24 cellular contexts compared by ENCODE assay signal in the genomic region with DNA sequence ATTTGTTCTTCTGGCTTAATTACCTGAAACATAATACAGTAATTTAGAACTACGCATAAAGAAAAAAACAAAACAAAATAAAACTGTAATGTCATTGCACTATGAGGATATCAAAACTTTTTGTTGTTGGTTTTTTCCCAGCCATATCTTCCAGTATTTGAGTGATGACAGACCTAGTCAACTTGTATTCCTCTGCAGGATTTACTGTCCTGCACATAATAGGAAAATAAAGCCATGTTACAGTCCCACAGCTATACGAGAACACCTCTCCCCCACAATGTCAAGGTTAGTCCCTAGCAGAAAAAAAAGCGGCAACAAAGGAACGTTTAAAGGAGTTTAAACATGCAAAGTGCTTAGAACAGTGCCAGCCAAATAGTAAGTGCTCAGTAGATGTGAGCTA.
"Had no signal": no experiment of that assay in that cellular context is flagged by ENCODE, and none has a peak within 500 bp of the region (broad histone marks: within the 10 kb centered on the region; RNA-seq: fewer than 3 reads in every experiment).

No MANE protein-coding gene starts in this region.

- H3K4me1 ChIP-seq: ascending aorta had no signal

- ATAC-seq: activated CD4-positive, alpha-beta T cell treated with anti-CD3 and anti-CD28 coated beads for 36 hours; activated CD8-positive, alpha-beta T cell treated with anti-CD3 and anti-CD28 coated beads for 36 hours; activated naive CD4-positive, alpha-beta T cell treated with anti-CD3 and anti-CD28 coated beads, Interleukin-2, amount 50 U/mL, for 72 hours; activated naive CD8-positive, alpha-beta T cell treated with anti-CD3 and anti-CD28 coated beads, Interleukin-2, amount 50 U/mL, for 24 hours; body of pancreas had no signal

- H3K4me3 Mint-ChIP-seq: activated CD4-positive, alpha-beta T cell treated with anti-CD3 and anti-CD28 coated beads for 36 hours; activated CD8-positive, alpha-beta T cell treated with anti-CD3 and anti-CD28 coated beads for 36 hours; activated naive CD8-positive, alpha-beta T cell treated with anti-CD3 and anti-CD28 coated beads, Interleukin-2, amount 50 U/mL, for 24 hours had no signal

- H3K27me3 Mint-ChIP-seq: activated CD4-positive, alpha-beta T cell treated with anti-CD3 and anti-CD28 coated beads for 36 hours; activated CD8-positive, alpha-beta T cell treated with anti-CD3 and anti-CD28 coated beads for 36 hours; activated naive CD8-positive, alpha-beta T cell treated with anti-CD3 and anti-CD28 coated beads, Interleukin-2, amount 50 U/mL, for 24 hours had no signal

- H3K27ac ChIP-seq: ascending aorta, body of pancreas, KMS-11 had no signal

- H3K27me3 ChIP-seq: ascending aorta, body of pancreas had no signal

- H3K4me3 ChIP-seq: ascending aorta, body of pancreas had no signal

- H3K4me2 ChIP-seq: KMS-11 had no signal

- FAIRE-seq: bronchial epithelial cell, TTC549 had no signal

- DNase-seq: activated CD4-positive, alpha-beta T cell treated with anti-CD3 and anti-CD28 coated beads for 36 hours; activated CD8-positive, alpha-beta memory T cell treated with anti-CD3 and anti-CD28 coated beads, Interleukin-2, amount 50 U/mL, for 4 hours; activated CD8-positive, alpha-beta T cell treated with anti-CD3 and anti-CD28 coated beads for 36 hours; activated effector memory CD4-positive, alpha-beta T cell treated with anti-CD3 and anti-CD28 coated beads, Interleukin-2, amount 50 U/mL, for 16 hours; activated naive CD4-positive, alpha-beta T cell treated with Interleukin-2 at 50 U/mL for 16 hours; activated naive CD8-positive, alpha-beta T cell treated with anti-CD3 and anti-CD28 coated beads, Interleukin-2, amount 50 U/mL, for 24 hours; amniotic stem cell; central memory CD4-positive, alpha-beta T cell; NCI-H1092 treated with DMSO at 0.1 percent for 48 hours; NCI-H1436; NCI-H1694 treated with DMSO at 0.1 percent for 48 hours; NCI-H2081; NCI-H510A treated with DMSO at 0.1 percent for 48 hours; NCI-H69; NK-92 treated with Interleukin-12 subunit alpha and Interleukin-12 subunit beta, amount 100 ng/mL, for 24 hours; SHP77 treated with DMSO at 0.1 percent for 48 hours; T-helper 2 cell; T1000 had no signal

- H3K9me3 Mint-ChIP-seq: activated CD8-positive, alpha-beta T cell treated with anti-CD3 and anti-CD28 coated beads for 36 hours; activated naive CD4-positive, alpha-beta T cell treated with anti-CD3 and anti-CD28 coated beads, Interleukin-2, amount 50 U/mL, for 72 hours; activated naive CD8-positive, alpha-beta T cell treated with anti-CD3 and anti-CD28 coated beads, Interleukin-2, amount 50 U/mL, for 24 hours had no signal

- H3K9me3 ChIP-seq: ascending aorta, body of pancreas had no signal

- H3K9ac ChIP-seq: KMS-11 had no signal

- H3K27ac Mint-ChIP-seq: activated CD4-positive, alpha-beta T cell treated with anti-CD3 and anti-CD28 coated beads for 36 hours; activated CD8-positive, alpha-beta T cell treated with anti-CD3 and anti-CD28 coated beads for 36 hours; activated naive CD4-positive, alpha-beta T cell treated with anti-CD3 and anti-CD28 coated beads, Interleukin-2, amount 50 U/mL, for 72 hours; activated naive CD8-positive, alpha-beta T cell treated with anti-CD3 and anti-CD28 coated beads, Interleukin-2, amount 50 U/mL, for 24 hours had no signal

- H3K36me3 Mint-ChIP-seq: activated naive CD4-positive, alpha-beta T cell treated with anti-CD3 and anti-CD28 coated beads, Interleukin-2, amount 50 U/mL, for 72 hours had no signal
